ENCODE assay signal across 17 cellular contexts in genomic region chr2:3204031-3204430, GRCh38.
"Had no signal": no experiment of that assay in that cellular context is flagged by ENCODE, and none has a peak within 500 bp of the region (broad histone marks: within the 10 kb centered on the region; RNA-seq: fewer than 3 reads in every experiment).

No MANE protein-coding gene starts in this region.

- H3K4me3 Mint-ChIP-seq: activated T-helper 17 cell treated with anti-CD3 and anti-CD28 coated beads, Interleukin-2, amount 50 U/mL, for 72 hours; stimulated activated naive B cell treated with anti-CD40 and anti-IgM and Interleukin-4, amounts not matched to agents 10 μg/mL and 1 μg/mL and 100 μg/mL, for 72 hours had no signal

- H3K27me3 Mint-ChIP-seq: activated T-helper 17 cell treated with anti-CD3 and anti-CD28 coated beads, Interleukin-2, amount 50 U/mL, for 72 hours; stimulated activated naive B cell treated with anti-CD40 and anti-IgM and Interleukin-4, amounts not matched to agents 10 μg/mL and 1 μg/mL and 100 μg/mL, for 72 hours had no signal

- H3K9me3 ChIP-seq: gastroesophageal sphincter had no signal

- H3K27me3 ChIP-seq: gastroesophageal sphincter, heart right ventricle had no signal

- H3K27ac ChIP-seq: gastroesophageal sphincter, heart right ventricle had no signal

- H3K4me1 ChIP-seq: gastroesophageal sphincter, heart right ventricle had no signal

- H3K4me3 ChIP-seq: gastroesophageal sphincter, heart right ventricle, lung had no signal

- DNase-seq: activated CD4-positive, alpha-beta T cell treated with anti-CD3 and anti-CD28 coated beads for 1 hour; activated CD4-positive, alpha-beta T cell treated with anti-CD3 and anti-CD28 coated beads, Interleukin-2, amount 50 U/mL, for 4 hours; activated naive CD4-positive, alpha-beta T cell treated with Interleukin-2 at 50 U/mL for 16 hours; activated T-cell treated with anti-CD3 and anti-CD28 coated beads for 4 hours; erythroblast; heart right ventricle; left cardiac atrium; midbrain; retina; stimulated activated CD4-positive, alpha-beta T cell treated with anti-CD3 and anti-CD28 coated beads, Interleukin-15, amount 100 ng/mL, for 24 hours; stimulated activated CD4-positive, alpha-beta T cell treated with anti-CD3 and anti-CD28 coated beads, Interleukin-4, amount 100 ng/mL, for 1 hour; stimulated activated naive B cell treated with anti-CD40 and anti-IgM and Interleukin-4, amounts not matched to agents 10 μg/mL and 1 μg/mL and 100 μg/mL, for 72 hours; T-helper 9 cell; trophoblast cell had no signal

- ATAC-seq: activated T-helper 17 cell treated with anti-CD3 and anti-CD28 coated beads, Interleukin-2, amount 50 U/mL, for 72 hours; gastroesophageal sphincter; heart right ventricle; left cardiac atrium; stimulated activated naive B cell treated with anti-CD40 and anti-IgM and Interleukin-4, amounts not matched to agents 10 μg/mL and 1 μg/mL and 100 μg/mL, for 72 hours had no signal

- H3K27ac Mint-ChIP-seq: activated T-helper 17 cell treated with anti-CD3 and anti-CD28 coated beads, Interleukin-2, amount 50 U/mL, for 72 hours had no signal
